Comparison of ENCODE assay signal across 8 cellular contexts in the genomic region with DNA sequence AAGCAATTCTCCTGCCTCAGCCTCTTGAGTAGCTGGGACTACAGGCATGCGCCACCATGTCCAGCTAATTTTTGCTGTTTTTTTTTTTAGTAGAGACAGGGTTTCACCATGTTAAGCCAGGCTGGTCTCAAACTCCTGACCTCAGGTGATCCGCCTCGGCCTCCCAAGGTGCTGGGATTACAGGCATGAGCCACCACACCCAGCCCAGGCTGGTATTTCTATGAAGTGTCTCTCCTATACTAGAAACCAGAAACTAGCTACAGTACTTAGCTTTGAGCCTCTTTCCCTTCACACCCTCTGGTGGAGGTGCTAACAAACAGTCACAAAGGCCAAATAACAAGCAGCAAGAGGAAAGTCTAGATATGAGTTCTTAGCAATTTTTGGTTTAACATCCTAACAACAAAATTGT. TPM values are rescaled to one million over a fixed set of nuclear protein-coding genes. Genes with fewer than 3 reads are reported as not detected.
DNase-seq lines count a peak whose midpoint lies in the region; ATAC-seq, FAIRE-seq and TF ChIP-seq lines count a peak whose summit lies in the region.
"Not testable (repeated sequence)": the region's sequence is repeated elsewhere in the genome, so short reads cannot be mapped to it uniquely, and the experiment has no call there.

No MANE protein-coding gene starts in this region.

- not testable (repeated sequence) for H3K9me3 ChIP-seq in left lung; small intestine (ENCODE audit: control insufficient read depth, low read depth)

- peak; percentile 33 for DNase-seq in CD1c-positive myeloid dendritic cell (ENCODE audit: extremely low spot score)
- DNase-seq in GM19238 (ENCODE audit: insufficient read length, low spot score) = peak; percentile 13
- DNase-seq in NAMALWA (ENCODE audit: low spot score) = peak; percentile 71
- peak; percentile 58 for DNase-seq in SW480 (ENCODE audit: low spot score)
- peak; percentile 30 for DNase-seq in activated naive CD4-positive, alpha-beta T cell treated with Interleukin-2 at 50 U/mL for 16 hours
- DNase-seq in epithelial cell of esophagus (ENCODE audit: low read depth) = peak; percentile 71
- DNase-seq in left lung = not testable (repeated sequence)
- peak; percentile 47 for DNase-seq in small intestine

- H3K27me3 ChIP-seq in left lung; small intestine (ENCODE audit: control insufficient read depth in 2 of 2, insufficient read depth in 2 of 2, low read length in 2 of 2): not testable (repeated sequence)

- H3K36me3 ChIP-seq in left lung; small intestine (ENCODE audit: control insufficient read depth in 2 of 2, insufficient read depth in 2 of 2, low read length in 2 of 2): not testable (repeated sequence)

- ATAC-seq in left lung = peak; percentile 76

- WGBS in small intestine, 3 donors = 70 to 85% (median 72%) methylated on average over 3 of the region's 3 CpGs

- not testable (repeated sequence) for FAIRE-seq in small intestine (lab: Jason Lieb, UNC)

- H3K4me3 ChIP-seq in epithelial cell of esophagus (ENCODE audit: low read length); left lung; small intestine (ENCODE audit: low read depth in 1 of 2, low read length in 2 of 2): not testable (repeated sequence)

- TF ChIP-seq CTCF in epithelial cell of esophagus (IDR thresholded peaks at IDR 0.05; ENCODE audit: insufficient read depth, low read depth, low read length, missing control alignments) (peak; percentile 78), left lung (IDR thresholded peaks at IDR 0.05) (peak in 1 of 2 donors; percentile 31)

- peaks cover 43 to 96% of the 10 kb centered on the region in 2 donors for H3K4me1 ChIP-seq in left lung
- H3K4me1 ChIP-seq in small intestine (ENCODE audit: control insufficient read depth in 2 of 2, insufficient read depth in 1 of 2, low read depth in 1 of 2, low read length in 1 of 2) = peaks cover 0 to 12% of the 10 kb centered on the region in 2 donors

- H3K27ac ChIP-seq in left lung; small intestine (ENCODE audit: low read depth in 1 of 2, low read length in 1 of 2): not testable (repeated sequence)

- intact Hi-C loops in left lung (cut with DNase I) = loop anchor here in 1 of 2 donors (10.0 kb wide), 1 partner anchor 142 kb away; no protein-coding TSS in a partner anchor

RNA-seq across cellular contexts. Expression of gene KANSL1, which starts 6.4 kb away (rescaled TPM):
- 10 to 100 TPM; 65.9 to 67.8 TPM for total RNA-seq in left lung
- 10 to 100 TPM; 12.7 to 24.2 (median 16.2) TPM for polyA plus RNA-seq in small intestine
